ENCODE assay signal across 1 cellular context in genomic region chr20:58251979-58252591, GRCh38.
A peak's percentile ranks its signal among the peaks of the same experiment; 100 is the strongest.
TF ChIP-seq lines count a peak whose summit lies in the region.

No MANE protein-coding gene starts in this region.

TF ChIP-seq in HCT116, 20 proteins besides CTCF, POLR2A, EP300 and RAD21 (continued from another document):
- TF ChIP-seq ZBTB33 (IDR thresholded peaks at IDR 0.05; ENCODE audit: extremely low read depth, insufficient replicate concordance, low read length) (peak; percentile 21), ZFX (IDR thresholded peaks at IDR 0.05) (no peak), CBX3 (IDR thresholded peaks at IDR 0.05; ENCODE audit: low read depth) (peak; percentile 85), EZH2phosphoT487 (IDR thresholded peaks at IDR 0.05; ENCODE audit: borderline replicate concordance) (no peak), CEBPB (IDR thresholded peaks at IDR 0.05; ENCODE audit: low read depth) (peak; percentile 92)
